ENCODE assay signal across 8 cellular contexts in the genomic region with DNA sequence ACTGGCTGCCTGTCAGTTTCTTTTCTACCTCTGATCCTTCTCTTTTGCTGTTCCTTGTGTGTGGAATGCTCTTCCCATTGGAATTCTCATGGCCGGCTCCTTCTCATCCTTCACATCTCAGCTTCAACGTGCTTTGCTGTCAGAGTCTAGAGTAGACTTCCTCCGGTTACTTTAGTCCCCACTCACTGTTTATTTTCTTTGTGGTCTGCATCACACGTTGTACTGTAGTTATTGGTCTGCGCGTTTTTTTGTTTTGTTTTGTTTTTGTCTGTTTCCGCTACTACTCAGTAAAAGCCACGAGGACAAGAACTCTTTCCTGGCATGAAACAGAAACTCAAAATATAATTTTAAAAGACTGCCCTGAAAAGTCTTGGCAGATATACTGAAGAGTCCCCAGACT.
"Had no signal": no experiment of that assay in that cellular context is flagged by ENCODE, and none has a peak within 500 bp of the region (broad histone marks: within the 10 kb centered on the region; RNA-seq: fewer than 3 reads in every experiment).

No MANE protein-coding gene starts in this region.

- H2AFZ ChIP-seq: GM23248 had no signal

- ATAC-seq: K562 had no signal

- H3K27ac ChIP-seq: GM23248 had no signal

- DNase-seq: GM23248, GOT3, H9, HCEC 1CT, HFFc6, IMR-90, KG1 had no signal

- H3K9ac ChIP-seq: GM23248 had no signal

- H3K4me3 ChIP-seq: GM23248, K562 had no signal
